28 cellular contexts compared by ENCODE assay signal in genomic region chr2:216431457-216431856, GRCh38. TPM values are rescaled to one million over a fixed set of nuclear protein-coding genes. Genes with fewer than 3 reads are reported as not detected.
"Had no signal": no experiment of that assay in that cellular context is flagged by ENCODE, and none has a peak within 500 bp of the region (broad histone marks: within the 10 kb centered on the region; RNA-seq: fewer than 3 reads in every experiment).

No MANE protein-coding gene starts in this region.

- H3K27ac ChIP-seq: SK-N-MC, WERI-Rb-1 had no signal

- DNase-seq: activated CD4-positive, alpha-beta T cell treated with anti-CD3 and anti-CD28 coated beads, Interleukin-2, amount 50 U/mL, for 4 hours; activated CD8-positive, alpha-beta memory T cell treated with anti-CD3 and anti-CD28 coated beads, Interleukin-2, amount 50 U/mL, for 48 hours; activated CD8-positive, alpha-beta T cell treated with anti-CD3 and anti-CD28 coated beads, Interleukin-2, amount 10 ng/mL, durations not matched to agents 7 days and 5 days; activated effector memory CD4-positive, alpha-beta T cell treated with anti-CD3 and anti-CD28 coated beads, Interleukin-2, amount 50 U/mL, for 16 hours; activated naive CD4-positive, alpha-beta T cell treated with Interleukin-2 at 50 U/mL for 16 hours; activated naive CD8-positive, alpha-beta T cell treated with anti-CD3 and anti-CD28 coated beads, Interleukin-2, amount 50 U/mL, for 24 hours; activated T-cell treated with anti-CD3 and anti-CD28 coated beads, Interleukin-2, amount 50 U/mL, for 24 hours; amniotic stem cell; central memory CD4-positive, alpha-beta T cell; Kasumi-1; NCI-H1048; NCI-H1417; NCI-H2029 treated with DMSO at 0.1 percent for 48 hours; NCI-H345; NCI-H510A; NCI-H69; NK-92 treated with Interleukin-12 subunit alpha and Interleukin-12 subunit beta, amount 100 ng/mL, for 24 hours; OCI-M1; RPMI8226; T-helper 1 cell; WERI-Rb-1 had no signal

- ATAC-seq: activated CD8-positive, alpha-beta T cell treated with anti-CD3 and anti-CD28 coated beads, Interleukin-2, amount 10 ng/mL, durations not matched to agents 7 days and 5 days; activated naive CD8-positive, alpha-beta T cell treated with anti-CD3 and anti-CD28 coated beads, Interleukin-2, amount 50 U/mL, for 24 hours; K562; Panc1; Right ventricle myocardium inferior had no signal

- FAIRE-seq: K562 had no signal

- H3K4me3 ChIP-seq: K562, SK-N-MC had no signal

RNA-seq across cellular contexts. Expression of gene MARCHF4, which starts 59.2 kb away (rescaled TPM):
- total RNA-seq: activated CD8-positive, alpha-beta T cell treated with anti-CD3 and anti-CD28 coated beads, Interleukin-2, amount 10 ng/mL, durations not matched to agents 7 days and 5 days; activated naive CD4-positive, alpha-beta T cell treated with anti-CD3 and anti-CD28 coated beads, Interleukin-2, amount 50 U/mL, for 72 hours; activated T-helper 1 cell treated with anti-CD3 and anti-CD28 coated beads, Interleukin-12 subunit alpha, Interleukin-12 subunit beta, Interleukin-2, Interleukin-4 antibody, amounts not matched to agents 30 ng/mL and 10 ng/mL and 1 ng/mL, durations not matched to agents 14 hours and 24 hours and 36 hours; K562; T-helper 2 cell treated with Interferon-gamma antibody and Interleukin-4, amounts not matched to agents 100 ng/mL and 5 ng/mL, for 36 hours had no signal
